7 cellular contexts compared by ENCODE assay signal in the genomic region with DNA sequence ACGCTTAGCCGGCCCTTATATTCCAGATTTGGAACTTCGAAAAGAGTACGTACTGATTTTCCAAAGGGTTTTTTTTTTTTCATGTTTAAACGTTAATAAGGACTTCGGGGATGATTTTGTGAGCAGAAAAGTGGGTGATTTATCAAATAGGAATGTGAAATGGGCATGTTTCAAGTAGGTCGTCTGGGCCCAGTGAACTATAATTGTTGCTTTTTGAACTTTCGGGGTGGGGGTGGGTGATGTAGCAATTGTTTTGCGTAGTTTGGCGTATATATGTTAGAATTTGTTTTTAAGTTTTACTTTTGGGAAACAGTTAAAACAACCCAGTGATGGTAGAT. TPM values are rescaled to one million over a fixed set of nuclear protein-coding genes. Genes with fewer than 3 reads are reported as not detected.
A peak's percentile ranks its signal among the peaks of the same experiment; 100 is the strongest.
DNase-seq lines count a peak whose midpoint lies in the region; TF ChIP-seq lines count a peak whose summit lies in the region.

No MANE protein-coding gene starts in this region.

- no peak for TF ChIP-seq POLR2A in stomach (IDR thresholded peaks at IDR 0.05)

- H3K27me3 ChIP-seq in iPS-18a (ENCODE audit: control insufficient read depth, insufficient read depth, low read length): no peaks in the 10 kb centered on the region
- no peaks in the 10 kb centered on the region for H3K27me3 ChIP-seq in stomach

- WGBS in stomach, 5 donors: 0 to 1% (median 0%) methylated on average over 10 of the region's 10 CpGs

- peaks cover 27% of the 10 kb centered on the region for H3K4me1 ChIP-seq in iPS-18a (ENCODE audit: control insufficient read depth, low read depth, low read length)
- peaks cover 43 to 73% (median 57%) of the 10 kb centered on the region in 4 donors for H3K4me1 ChIP-seq in stomach

- H3K27ac ChIP-seq in iPS-18a (ENCODE audit: low read length): peak overlapping the region; percentile 96
- peak overlapping the region; percentile 93 to 100 (median 99) for H3K27ac ChIP-seq in stomach

- no peaks in the 10 kb centered on the region for H3K9me3 Mint-ChIP-seq in activated T-helper 2 cell treated with anti-CD3 and anti-CD28 coated beads, Interferon-gamma antibody, Interleukin-2, Interleukin-4, amounts not matched to agents 10 μg/mL and 5 μg/mL and 100 μg/mL, durations not matched to agents 14 hours and 24 hours and 36 hours

- H3K4me3 Mint-ChIP-seq in activated T-helper 2 cell treated with anti-CD3 and anti-CD28 coated beads, Interferon-gamma antibody, Interleukin-2, Interleukin-4, amounts not matched to agents 10 μg/mL and 5 μg/mL and 100 μg/mL, durations not matched to agents 14 hours and 24 hours and 36 hours (ENCODE audit: low read depth): peak overlapping the region; percentile 99

- peak overlapping the region; percentile 99 for H3K9ac ChIP-seq in iPS-18a (ENCODE audit: low read length)

- H3K4me3 ChIP-seq in HFF-Myc (replicated peaks; ENCODE audit: low read depth, low read length) (peak overlapping the region; percentile 80), iPS-18a (ENCODE audit: low read length) (peak overlapping the region; percentile 98), stomach (peak overlapping the region; percentile 85 to 98 (median 94))

- peaks cover 57% of the 10 kb centered on the region for H3K36me3 Mint-ChIP-seq in activated T-helper 2 cell treated with anti-CD3 and anti-CD28 coated beads, Interferon-gamma antibody, Interleukin-2, Interleukin-4, amounts not matched to agents 10 μg/mL and 5 μg/mL and 100 μg/mL, durations not matched to agents 14 hours and 24 hours and 36 hours (ENCODE audit: low read depth)

- intact Hi-C loops in activated T-helper 2 cell treated with anti-CD3 and anti-CD28 coated beads, Interferon-gamma antibody, Interleukin-2, Interleukin-4, amounts not matched to agents 10 μg/mL and 5 μg/mL and 100 μg/mL, durations not matched to agents 14 hours and 24 hours and 36 hours (cut with micrococcal nuclease): loop anchor here (2.0 to 5.0 kb wide), 6 partner anchors 14 to 1899 kb away; a partner anchor contains a TSS
- intact Hi-C loops in stomach (cut with DNase I; ENCODE audit: low total_unique reads): loop anchor here (10.0 kb wide), 1 partner anchor 258 kb away; a partner anchor contains a TSS

- H3K27me3 Mint-ChIP-seq in activated T-helper 2 cell treated with anti-CD3 and anti-CD28 coated beads, Interferon-gamma antibody, Interleukin-2, Interleukin-4, amounts not matched to agents 10 μg/mL and 5 μg/mL and 100 μg/mL, durations not matched to agents 14 hours and 24 hours and 36 hours (ENCODE audit: low read depth): no peaks in the 10 kb centered on the region

- TF ChIP-seq CTCF in HFF-Myc (IDR thresholded peaks at IDR 0.05; ENCODE audit: low read depth, low read length, missing control alignments): no peak
- no peak for TF ChIP-seq CTCF in stomach (IDR thresholded peaks at IDR 0.05)

- H3K9me3 ChIP-seq in iPS-18a (ENCODE audit: control insufficient read depth, low read depth, low read length): no peaks in the 10 kb centered on the region
- H3K9me3 ChIP-seq in stomach: no peaks in the 10 kb centered on the region

- peak overlapping the region; percentile 100 for H3K27ac Mint-ChIP-seq in activated T-helper 2 cell treated with anti-CD3 and anti-CD28 coated beads, Interferon-gamma antibody, Interleukin-2, Interleukin-4, amounts not matched to agents 10 μg/mL and 5 μg/mL and 100 μg/mL, durations not matched to agents 14 hours and 24 hours and 36 hours

- H3K36me3 ChIP-seq in iPS-18a (ENCODE audit: control insufficient read depth, low read depth, low read length): peaks cover 15% of the 10 kb centered on the region
- H3K36me3 ChIP-seq in stomach: peaks cover 0 to 4% (median under 1%) of the 10 kb centered on the region in 4 donors

- DNase-seq in HFF-Myc (ENCODE audit: extremely low read depth, low read depth) (no peak), stomach (no peak), MV-4-11 (lab: John Stamatoyannopoulos, UW) (no peak), NCI-H1694 treated with DMSO at 0.1 percent for 48 hours (lab: John Stamatoyannopoulos, UW) (no peak)
- no peak for DNase-seq in activated T-helper 2 cell treated with anti-CD3 and anti-CD28 coated beads, Interferon-gamma antibody, Interleukin-2, Interleukin-4, amounts not matched to agents 10 μg/mL and 5 μg/mL and 100 μg/mL, durations not matched to agents 14 hours and 24 hours and 36 hours (ENCODE audit: low spot score)
- no peak for DNase-seq in stimulated activated CD4-positive, alpha-beta T cell treated with anti-CD3 and anti-CD28 coated beads, Interleukin-4, amount 100 ng/mL, for 24 hours

- no peak for TF ChIP-seq EP300 in stomach (IDR thresholded peaks at IDR 0.05)

- peaks cover 55% of the 10 kb centered on the region for H3K4me1 Mint-ChIP-seq in activated T-helper 2 cell treated with anti-CD3 and anti-CD28 coated beads, Interferon-gamma antibody, Interleukin-2, Interleukin-4, amounts not matched to agents 10 μg/mL and 5 μg/mL and 100 μg/mL, durations not matched to agents 14 hours and 24 hours and 36 hours (ENCODE audit: low read depth)

RNA-seq across cellular contexts. Expression of a gene that starts 0.3 kb away (rescaled TPM):
- 1.3 TPM in 2 replicates for total RNA-seq in activated T-helper 2 cell treated with anti-CD3 and anti-CD28 coated beads, Interferon-gamma antibody, Interleukin-2, Interleukin-4, amounts not matched to agents 10 μg/mL and 5 μg/mL and 100 μg/mL, durations not matched to agents 14 hours and 24 hours and 36 hours
- total RNA-seq in stomach: 10 to 100 TPM; 19.3 to 43.6 (median 25.9) TPM
- polyA plus RNA-seq in stomach: 10 to 100 TPM; 10.7 to 36.0 (median 35.0) TPM

RNA-seq across cellular contexts. Expression of a gene that starts 1.2 kb away (rescaled TPM):
- total RNA-seq in activated T-helper 2 cell treated with anti-CD3 and anti-CD28 coated beads, Interferon-gamma antibody, Interleukin-2, Interleukin-4, amounts not matched to agents 10 μg/mL and 5 μg/mL and 100 μg/mL, durations not matched to agents 14 hours and 24 hours and 36 hours: 172 and 183 TPM in 2 replicates
- total RNA-seq in stomach: 100 to 1,000 TPM in 1 of 5 donors, 10 to 100 TPM in 4; 29.8 to 206 (median 65.2) TPM
- 100 to 1,000 TPM; 108 to 122 (median 108) TPM for polyA plus RNA-seq in stomach
